In the genomic region with DNA sequence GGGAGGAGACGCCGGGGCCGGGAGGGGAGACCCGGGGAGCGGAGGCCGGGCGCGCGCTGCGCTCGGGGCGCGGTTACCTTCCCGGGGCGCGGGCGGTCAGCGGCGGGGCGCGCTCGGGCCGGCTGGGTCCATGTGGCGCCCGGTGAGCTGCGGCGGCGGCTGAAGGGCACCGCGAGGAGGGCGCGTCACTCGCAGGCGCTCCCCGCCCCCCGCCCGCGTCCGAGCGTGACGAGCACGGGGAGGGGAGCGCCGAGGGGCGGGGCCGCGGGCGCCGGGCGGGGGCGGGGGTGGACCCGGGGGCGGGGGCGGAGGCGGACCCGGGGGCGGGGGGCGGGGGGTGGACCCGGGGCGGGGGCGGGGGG, we compare ENCODE assay signal across 8 cellular contexts. TPM values are rescaled to one million over a fixed set of nuclear protein-coding genes. Genes with fewer than 3 reads are reported as not detected.
DNase-seq lines count a peak whose midpoint lies in the region; ATAC-seq, FAIRE-seq and TF ChIP-seq lines count a peak whose summit lies in the region.

Gene CPLX1 (minus strand): TSS at position 161 of the 362 bp plus-strand sequence. CDS start 1,607 bp downstream, outside the sequence.

- no CpG with 5 or more reads among the region's 61 CpGs for WGBS in A549 (ENCODE audit: missing lambda C conversion rate)
- 0 to 2% methylated on average over 8 to 9 of the region's 61 CpGs for WGBS in lower leg skin, 2 donors

- CTCF ChIA-PET in A549 (lab: Yijun Ruan, JAX): no interaction called here

- H3K4me1 ChIP-seq in A549: peaks cover 5% of the 10 kb centered on the region; the same call in 1 of the 3 replicates
- H3K4me1 ChIP-seq in upper lobe of right lung: peaks cover 6% of the 10 kb centered on the region

- TF ChIP-seq EP300 in A549 (IDR thresholded peaks at IDR 0.05): no peak

- TF ChIP-seq POLR2A in A549 (IDR thresholded peaks at IDR 0.05; ENCODE audit: low read length) (no peak), lower leg skin (IDR thresholded peaks at IDR 0.05) (no peak)

- peak within 1 kb of the TSS; percentile 43 for H3K4me3 ChIP-seq in A549
- peak within 1 kb of the TSS; percentile 14 for H3K4me3 ChIP-seq in upper lobe of right lung
- no peak within 1 kb of the TSS for H3K4me3 ChIP-seq in lower leg skin (ENCODE audit: low read depth, poor library complexity, severe bottlenecking)

- TF ChIP-seq CTCF in A549 (IDR thresholded peaks at IDR 0.05): no peak
- TF ChIP-seq CTCF in VCaP (conservative IDR thresholded peaks at IDR 0.05): no peak
- TF ChIP-seq CTCF in upper lobe of right lung (IDR thresholded peaks at IDR 0.05): no peak
- no peak for TF ChIP-seq CTCF in lower leg skin (IDR thresholded peaks at IDR 0.05)

- H3K27ac ChIP-seq in A549 (0 out of 6 replicates have a peak within 1 kb of the TSS, but pooled peaks of 1 of the 2 experiments have one; percentile 20), VCaP (peak within 1 kb of the TSS; percentile 75; the same call in 1 of the 2 replicates), upper lobe of right lung (no peak within 1 kb of the TSS)

- no peaks in the 10 kb centered on the region for H3K9me3 ChIP-seq in A549
- no peaks in the 10 kb centered on the region for H3K9me3 ChIP-seq in upper lobe of right lung

- ATAC-seq in A549 (no peak), upper lobe of right lung (peak; percentile 21)

- H3K4me2 ChIP-seq in A549: peak within 1 kb of the TSS; percentile 94

- no peak for FAIRE-seq in A549 (lab: Jason Lieb, UNC)

- intact Hi-C loops in upper lobe of right lung (cut with DNase I) (no loop called here), lower leg skin (cut with DNase I; ENCODE audit: low total_unique reads) (no loop called here)

- peaks cover 74% of the 10 kb centered on the region for H3K27me3 ChIP-seq in upper lobe of right lung

- POLR2A ChIA-PET in A549 (lab: Yijun Ruan, JAX): no interaction called here

- H3K36me3 ChIP-seq in upper lobe of right lung: no peaks in the 10 kb centered on the region

- no peak for TF ChIP-seq RAD21 in A549 (conservative IDR thresholded peaks at IDR 0.05 in 1 of 2, IDR thresholded peaks at IDR 0.05 in 1 of 2)

- DNase-seq in A549 (ENCODE audit: low read depth in 1 of 2, low spot score in 1 of 2): no peak
- peak; percentile 15 for DNase-seq in EL
- DNase-seq in iPS-NIHi7 (ENCODE audit: extremely low spot score): peak; percentile 87
- DNase-seq in upper lobe of right lung: peak; percentile 66
- no peak for DNase-seq in NCI-H2107 (lab: John Stamatoyannopoulos, UW)
- DNase-seq in NCI-H187 treated with DMSO at 0.1 percent for 48 hours (lab: John Stamatoyannopoulos, UW): no peak
- no peak for DNase-seq in lower leg skin (ENCODE audit: low spot score in 2 of 2)

TF ChIP-seq in A549, 52 proteins besides CTCF, POLR2A, EP300 and RAD21:
- TF ChIP-seq MAZ (IDR thresholded peaks at IDR 0.05; ENCODE audit: borderline replicate concordance, low read depth, low read length) (no peak), ZFP36 (IDR thresholded peaks at IDR 0.05; ENCODE audit: borderline replicate concordance, partially characterized antibody) (no peak), FOXS1 (CRISPR knock-in tag; IDR thresholded peaks at IDR 0.05) (no peak), RARB (CRISPR knock-in tag; IDR thresholded peaks at IDR 0.05) (no peak), FOSL2 (IDR thresholded peaks at IDR 0.05) (no peak), FOSL2 (CRISPR knock-in tag; IDR thresholded peaks at IDR 0.05) (no peak), NR3C1 (IDR thresholded peaks at IDR 0.05) (no peak), CHD2 (IDR thresholded peaks at IDR 0.05; ENCODE audit: low read length, partially characterized antibody) (no peak), CHD4 (IDR thresholded peaks at IDR 0.05; ENCODE audit: borderline replicate concordance) (no peak), NPAS2 (CRISPR knock-in tag; IDR thresholded peaks at IDR 0.05; ENCODE audit: borderline replicate concordance) (no peak), MAFK (IDR thresholded peaks at IDR 0.05; ENCODE audit: partially characterized antibody) (no peak), RNF2 (IDR thresholded peaks at IDR 0.05; ENCODE audit: borderline replicate concordance, low read depth) (no peak), HEYL (CRISPR knock-in tag; IDR thresholded peaks at IDR 0.05) (no peak), HDAC2 (IDR thresholded peaks at IDR 0.05) (no peak), ESRRA (IDR thresholded peaks at IDR 0.05; ENCODE audit: borderline replicate concordance, low read length) (no peak), HOXA7 (CRISPR knock-in tag; IDR thresholded peaks at IDR 0.05) (no peak)
- TF ChIP-seq, protein P1, sequence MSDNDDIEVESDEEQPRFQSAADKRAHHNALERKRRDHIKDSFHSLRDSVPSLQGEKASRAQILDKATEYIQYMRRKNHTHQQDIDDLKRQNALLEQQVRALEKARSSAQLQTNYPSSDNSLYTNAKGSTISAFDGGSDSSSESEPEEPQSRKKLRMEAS (IDR thresholded peaks at IDR 0.05): no peak
TF ChIP-seq in A549: peak in this region for 0.

RNA-seq across cellular contexts. Expression of gene CPLX1, which starts in this region (rescaled TPM):
- polyA plus RNA-seq in A549 (2011; rRNA removed) (0.08 and 0.19 TPM in 2 replicates), A549 (2017; fragmentation: RNase III; extraction: RNeasy Plus Mini Kit Qiagen cat#74134 plus additional on column Dnase treatment) (0.14 to 0.57 TPM (median 0.22 TPM) in 3 replicates)
- 0.19 and 0.34 TPM in 2 replicates for polyA plus RNA-seq in A549 (2012; cell fraction: cytosol; rRNA removed)
- 0.32 and 0.37 TPM in 2 replicates for polyA plus RNA-seq in A549 (2012; cell fraction: nucleus; rRNA removed)
- polyA minus RNA-seq in A549 (2011; rRNA and poly(A)+ RNA removed): not detected in 2 replicates
- total RNA-seq in upper lobe of right lung (5.2 TPM), lower leg skin (under 1 TPM in 3 of 4 donors, not detected in 1; 0.12 to 0.34 (median 0.13) TPM)

Comparison
In these comparisons a context has a peak if more than half of its experiments do, and no peak if none do; other contexts are left out.
1. DNase-seq: peak in EL (single experiment), iPS-NIHi7 (single experiment) and upper lobe of right lung (single experiment); none in A549 (0 of 2), NCI-H2107 (single experiment), NCI-H187 treated with DMSO at 0.1 percent for 48 hours (single experiment) and lower leg skin (0 of 2).